In the genomic region with DNA sequence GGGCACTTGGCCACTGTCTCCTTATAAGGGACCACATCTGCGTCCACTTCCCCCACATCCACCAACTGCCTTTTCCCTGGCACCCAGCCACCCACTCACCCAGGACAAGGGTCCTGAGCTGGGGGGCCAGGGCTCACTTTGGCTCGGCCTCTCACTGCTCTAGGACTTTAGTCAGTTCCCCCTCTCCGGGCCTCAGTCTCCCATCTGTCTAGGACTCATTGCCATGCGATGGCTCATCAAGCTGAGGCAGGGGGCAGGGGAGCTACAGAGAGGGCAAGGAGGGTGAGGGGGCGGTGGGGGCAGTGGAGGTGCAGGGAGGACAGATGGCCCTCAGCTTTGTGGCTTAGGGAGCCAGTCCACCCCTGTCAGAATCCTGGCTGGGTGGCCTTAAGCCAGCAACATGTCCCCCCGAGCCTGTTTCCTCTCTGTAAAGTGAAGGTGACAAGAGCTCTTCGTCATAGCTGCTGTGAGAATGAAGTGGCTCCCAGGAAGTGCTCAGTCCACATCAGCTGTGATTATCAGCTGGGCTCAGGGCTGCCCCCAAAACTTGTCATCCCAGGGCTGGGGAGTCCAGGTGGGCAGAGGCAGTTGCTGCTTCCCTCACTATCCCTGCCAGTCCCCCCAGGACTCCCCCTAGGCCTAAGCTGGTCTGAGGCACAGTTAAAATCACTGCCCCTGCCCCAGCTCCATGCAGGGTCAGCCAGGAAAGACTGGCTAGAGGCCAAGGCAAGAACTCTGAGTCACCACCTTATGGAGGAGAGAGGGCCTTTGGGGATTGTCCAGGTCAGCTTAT, we compare ENCODE assay signal across 9 cellular contexts. TPM values are rescaled to one million over a fixed set of nuclear protein-coding genes. Genes with fewer than 3 reads are reported as not detected.
DNase-seq lines count a peak whose midpoint lies in the region; FAIRE-seq and TF ChIP-seq lines count a peak whose summit lies in the region.
"Had no signal": no experiment of that assay in that cellular context is flagged by ENCODE, and none has a peak within 500 bp of the region (broad histone marks: within the 10 kb centered on the region; RNA-seq: fewer than 3 reads in every experiment).

No MANE protein-coding gene starts in this region.

- peaks cover 90% of the 10 kb centered on the region for H3K4me1 Mint-ChIP-seq in activated naive CD4-positive, alpha-beta T cell treated with anti-CD3 and anti-CD28 coated beads, Interleukin-2, amount 50 U/mL, for 24 hours

- no peaks in the 10 kb centered on the region for H3K27me3 ChIP-seq in thymus (ENCODE audit: control insufficient read depth, insufficient read depth)

- WGBS in thymus = 68% methylated on average over 7 of the region's 7 CpGs

- no peaks in the 10 kb centered on the region for H3K27me3 Mint-ChIP-seq in activated naive CD4-positive, alpha-beta T cell treated with anti-CD3 and anti-CD28 coated beads, Interleukin-2, amount 50 U/mL, for 24 hours

- no peaks in the 10 kb centered on the region for H3K9me3 ChIP-seq in thymus (ENCODE audit: control insufficient read depth)

- FAIRE-seq in GM12891 (lab: Jason Lieb, UNC) = no peak

- H3K36me3 Mint-ChIP-seq in activated naive CD4-positive, alpha-beta T cell treated with anti-CD3 and anti-CD28 coated beads, Interleukin-2, amount 50 U/mL, for 24 hours = peaks cover 40% of the 10 kb centered on the region

- H3K36me3 ChIP-seq in thymus (ENCODE audit: control insufficient read depth, insufficient read depth) = peaks cover 76% of the 10 kb centered on the region

- H3K4me3 ChIP-seq in fibroblast of pulmonary artery (replicated peaks; ENCODE audit: low read depth, low read length) (no peak overlapping the region), thymus (ENCODE audit: low read length) (peak overlapping the region; percentile 46)

- H3K27ac Mint-ChIP-seq in activated naive CD4-positive, alpha-beta T cell treated with anti-CD3 and anti-CD28 coated beads, Interleukin-2, amount 50 U/mL, for 24 hours = peak overlapping the region; percentile 90

- no peak for TF ChIP-seq CTCF in fibroblast of pulmonary artery (IDR thresholded peaks at IDR 0.05; ENCODE audit: low read length, missing control alignments)
- no peak for TF ChIP-seq CTCF in GM10266 (IDR thresholded peaks at IDR 0.05; ENCODE audit: control insufficient read depth, insufficient read depth, low read depth, missing control alignments)

- TF ChIP-seq POLR2A in GM12891 (IDR thresholded peaks at IDR 0.05; ENCODE audit: low read depth, low read length) = no peak

- peaks cover 69% of the 10 kb centered on the region for H3K4me1 ChIP-seq in thymus (ENCODE audit: control insufficient read depth, insufficient read depth, low read length)

- peak overlapping the region; percentile 81 for H3K4me3 Mint-ChIP-seq in activated naive CD4-positive, alpha-beta T cell treated with anti-CD3 and anti-CD28 coated beads, Interleukin-2, amount 50 U/mL, for 24 hours

- H3K9me3 Mint-ChIP-seq in activated naive CD4-positive, alpha-beta T cell treated with anti-CD3 and anti-CD28 coated beads, Interleukin-2, amount 50 U/mL, for 24 hours = no peaks in the 10 kb centered on the region

- H3K27ac ChIP-seq in thymus (ENCODE audit: low read depth) = peak overlapping the region; percentile 96

- DNase-seq in activated naive CD4-positive, alpha-beta T cell (lab: John Stamatoyannopoulos, UW) = no peak
- DNase-seq in T1000 (lab: John Stamatoyannopoulos, UW) = peak; percentile 50
- DNase-seq in fibroblast of pulmonary artery (ENCODE audit: low read depth) = peak; percentile 90
- DNase-seq in GM12891 (ENCODE audit: insufficient read length, low spot score) = no peak
- no peak for DNase-seq in NCI-H2196 treated with DMSO at 0.1 percent for 48 hours (lab: John Stamatoyannopoulos, UW; ENCODE audit: unreplicated experiment)
- no peak for DNase-seq in GM10266 (ENCODE audit: extremely low spot score)

TF ChIP-seq in GM12891, 5 proteins besides CTCF, POLR2A, EP300 and RAD21:
- TF ChIP-seq POLR2AphosphoS5 (IDR thresholded peaks at IDR 0.05; ENCODE audit: low read depth, low read length) = no peak
- TF ChIP-seq SPI1 (IDR thresholded peaks at IDR 0.05; ENCODE audit: low read depth, low read length) = no peak
- TF ChIP-seq TAF1 (IDR thresholded peaks at IDR 0.05; ENCODE audit: low read depth, low read length) = no peak
- no peak for TF ChIP-seq PAX5 (IDR thresholded peaks at IDR 0.05; ENCODE audit: insufficient read depth, low read length, severe bottlenecking)
- TF ChIP-seq POU2F2 (IDR thresholded peaks at IDR 0.05; ENCODE audit: low read depth, low read length) = no peak

RNA-seq across cellular contexts. Expression of a gene that starts 14.9 kb away (rescaled TPM):
- polyA plus RNA-seq in thymus = 206 TPM
- polyA plus RNA-seq in GM12891 (2012; ENCODE audit: low read depth, missing spikeins) = 448 TPM
- polyA plus RNA-seq: neural cell had no signal

RNA-seq across cellular contexts. Expression of a gene that starts 16.9 kb away (rescaled TPM):
- 3.9 TPM for polyA plus RNA-seq in thymus
- polyA plus RNA-seq in GM12891 (2012; ENCODE audit: low read depth, missing spikeins) = 3.7 TPM
- polyA plus RNA-seq: neural cell had no signal

RNA-seq across cellular contexts. Expression of a gene that starts 41.2 kb away (rescaled TPM):
- 23.2 TPM for polyA plus RNA-seq in thymus
- polyA plus RNA-seq in GM12891 (2012; ENCODE audit: low read depth, missing spikeins) = 2.6 TPM

RNA-seq across cellular contexts. Expression of a gene that starts 53.1 kb away (rescaled TPM):
- 54.6 TPM for polyA plus RNA-seq in thymus
- polyA plus RNA-seq in GM12891 (2012; ENCODE audit: low read depth, missing spikeins) = 12.4 TPM
- polyA plus RNA-seq: neural cell had no signal

Comparison
In these comparisons a context has a peak if more than half of its experiments do, and no peak if none do; other contexts are left out.
1. DNase-seq: peak in T1000 (single experiment) and fibroblast of pulmonary artery (single experiment); none in activated naive CD4-positive, alpha-beta T cell (0 of 4), GM12891 (single experiment), NCI-H2196 treated with DMSO at 0.1 percent for 48 hours (single experiment) and GM10266 (single experiment).